Comparison of ENCODE assay signal across 8 cellular contexts in the genomic region with DNA sequence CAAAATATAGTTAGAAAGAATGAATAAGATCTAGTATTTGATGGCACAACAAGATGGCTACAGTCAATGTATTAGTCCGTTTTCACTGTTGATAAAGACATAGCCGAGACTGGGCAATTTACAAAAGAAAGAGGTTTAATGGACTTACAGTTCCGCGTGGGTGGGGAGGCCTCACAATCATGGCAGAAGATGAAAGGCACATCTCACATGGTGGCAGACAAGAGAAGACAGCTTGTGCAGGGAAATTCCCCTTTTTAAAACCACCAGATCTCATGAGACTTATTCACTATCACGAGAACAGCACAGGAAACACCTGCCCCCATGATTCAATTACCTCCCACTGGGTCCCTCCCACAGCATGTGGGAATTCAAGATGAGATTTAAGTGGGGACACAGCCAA. TPM values are rescaled to one million over a fixed set of nuclear protein-coding genes. Genes with fewer than 3 reads are reported as not detected.
"Had no signal": no experiment of that assay in that cellular context is flagged by ENCODE, and none has a peak within 500 bp of the region (broad histone marks: within the 10 kb centered on the region; RNA-seq: fewer than 3 reads in every experiment).

No MANE protein-coding gene starts in this region.

RNA-seq across cellular contexts. Expression of gene CYP1A2, which starts 10.4 kb away (rescaled TPM):
- total RNA-seq: activated CD4-positive, alpha-beta T cell treated with anti-CD3 and anti-CD28 coated beads, Interleukin-2, amount 10 ng/mL, durations not matched to agents 24 days and 14 days; activated CD8-positive, alpha-beta T cell treated with anti-CD3 and anti-CD28 coated beads, Interleukin-2, amount 10 ng/mL, durations not matched to agents 7 days and 5 days; activated naive CD8-positive, alpha-beta T cell treated with anti-CD3 and anti-CD28 coated beads, Interleukin-2, amount 10 ng/mL, durations not matched to agents 7 days and 5 days; ascending aorta; cardiac muscle cell; OCI-LY7; PC-9; Right ventricle myocardium inferior had no signal
